In the genomic region with DNA sequence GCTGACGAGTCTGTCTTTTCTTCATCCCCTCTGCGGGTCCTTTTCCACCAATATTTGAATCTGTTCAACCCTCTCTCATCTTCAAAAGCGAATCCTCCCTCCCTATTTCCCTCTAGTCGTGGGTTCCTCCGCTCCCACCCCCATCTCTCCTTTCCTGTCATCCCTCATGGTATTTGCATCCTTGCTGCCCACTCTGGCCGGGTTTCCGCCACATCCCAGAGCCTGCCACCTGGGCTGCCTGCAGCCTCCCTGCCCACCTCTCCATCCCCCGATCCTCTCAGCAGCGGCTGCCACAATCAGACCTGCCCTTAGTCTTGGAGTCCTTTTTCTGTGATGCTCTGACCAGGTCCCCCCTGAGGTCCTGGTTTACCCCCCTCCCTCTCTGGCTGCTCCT, we compare ENCODE assay signal across 14 cellular contexts. TPM values are rescaled to one million over a fixed set of nuclear protein-coding genes. Genes with fewer than 3 reads are reported as not detected.
A peak's percentile ranks its signal among the peaks of the same experiment; 100 is the strongest.
DNase-seq lines count a peak whose midpoint lies in the region; ATAC-seq and TF ChIP-seq lines count a peak whose summit lies in the region.
"Had no signal": no experiment of that assay in that cellular context is flagged by ENCODE, and none has a peak within 500 bp of the region (broad histone marks: within the 10 kb centered on the region; RNA-seq: fewer than 3 reads in every experiment).

No MANE protein-coding gene starts in this region.

- H2AFZ ChIP-seq in SK-N-SH (ENCODE audit: low read depth) (no peak overlapping the region), neural progenitor cell (replicated peaks) (no peak overlapping the region)

- no peak overlapping the region; a peak in 1 of 4 replicates for H3K27ac ChIP-seq in SK-N-SH (ENCODE audit: low read depth in 2 of 2, low read length in 1 of 2)
- no peak overlapping the region for H3K27ac ChIP-seq in neural progenitor cell
- peak overlapping the region in 1 of 2 donors; percentile 56 for H3K27ac ChIP-seq in uterus
- no peak overlapping the region for H3K27ac ChIP-seq in SJCRH30
- H3K27ac ChIP-seq: 22Rv1 had no signal

- peaks cover 40% of the 10 kb centered on the region for H3K79me2 ChIP-seq in SK-N-SH (ENCODE audit: insufficient read depth)
- H3K79me2 ChIP-seq in neural progenitor cell (ENCODE audit: low read depth): no peaks in the 10 kb centered on the region

- CTCF ChIA-PET in SK-N-SH (lab: Yijun Ruan, JAX): interaction anchor here (1.0 to 4.8 kb wide), 4 partner anchors 8 to 159 kb away, joined by 3 to 24 read pairs (median 3); a partner anchor contains a TSS

- no peak for TF ChIP-seq CTCF in SK-N-SH (IDR thresholded peaks at IDR 0.05)
- no peak for TF ChIP-seq CTCF in HFFc6 (IDR thresholded peaks at IDR 0.05)
- no peak for TF ChIP-seq CTCF in neural progenitor cell (IDR thresholded peaks at IDR 0.05)
- TF ChIP-seq CTCF in uterus (IDR thresholded peaks at IDR 0.05): no peak

- no peaks in the 10 kb centered on the region for H3K9me3 ChIP-seq in SK-N-SH
- no peaks in the 10 kb centered on the region for H3K9me3 ChIP-seq in neural progenitor cell (ENCODE audit: low read depth)
- no peaks in the 10 kb centered on the region for H3K9me3 ChIP-seq in uterus
- no peaks in the 10 kb centered on the region for H3K9me3 ChIP-seq in SJCRH30 (replicated peaks)

- no peaks in the 10 kb centered on the region for H3K9me3 Mint-ChIP-seq in HFFc6
- no peaks in the 10 kb centered on the region for H3K9me3 Mint-ChIP-seq in dendritic cell treated with granulocyte-macrophage colony-stimulating factor and Interleukin-4, amounts not matched to agents 40 ng/mL and 50 ng/mL, for 4 days
- H3K9me3 Mint-ChIP-seq in neural progenitor cell: peaks cover 2% of the 10 kb centered on the region

- TF ChIP-seq POLR2A in uterus (IDR thresholded peaks at IDR 0.05): no peak

- H3K9ac ChIP-seq in SK-N-SH (no peak overlapping the region), neural progenitor cell (no peak overlapping the region)

- H3K27ac Mint-ChIP-seq in HFFc6: peak overlapping the region; percentile 66; the same call in 1 of the 2 replicates
- H3K27ac Mint-ChIP-seq in dendritic cell treated with granulocyte-macrophage colony-stimulating factor and Interleukin-4, amounts not matched to agents 40 ng/mL and 50 ng/mL, for 4 days: peak overlapping the region; percentile 23
- H3K27ac Mint-ChIP-seq in neural progenitor cell: peak overlapping the region; percentile 96

- no peaks in the 10 kb centered on the region for H3K9me2 ChIP-seq in SK-N-SH

- peaks cover 13 to 46% of the 10 kb centered on the region in 2 experiments for H3K36me3 ChIP-seq in SK-N-SH (replicated peaks in 1 of 2; ENCODE audit: control insufficient read depth in 1 of 2, insufficient read depth in 2 of 2, low read length in 1 of 2)
- H3K36me3 ChIP-seq in neural progenitor cell: no peaks in the 10 kb centered on the region
- H3K36me3 ChIP-seq in uterus: no peaks in the 10 kb centered on the region
- H3K36me3 ChIP-seq in SJCRH30: no peaks in the 10 kb centered on the region

- H3K27me3 Mint-ChIP-seq in HFFc6 (ENCODE audit: insufficient read depth) (peaks cover 2% of the 10 kb centered on the region; the same call in 1 of the 2 replicates), neural progenitor cell (ENCODE audit: insufficient read depth, low read depth) (peaks cover 6% of the 10 kb centered on the region)
- H3K27me3 Mint-ChIP-seq in dendritic cell treated with granulocyte-macrophage colony-stimulating factor and Interleukin-4, amounts not matched to agents 40 ng/mL and 50 ng/mL, for 4 days: no peaks in the 10 kb centered on the region

- H3K27me3 ChIP-seq in SK-N-SH (ENCODE audit: insufficient read depth) (no peaks in the 10 kb centered on the region), neural progenitor cell (no peaks in the 10 kb centered on the region), uterus (no peaks in the 10 kb centered on the region), SJCRH30 (peaks cover 5% of the 10 kb centered on the region; the same call in 1 of the 2 replicates)

- peaks cover 13% of the 10 kb centered on the region for H3F3A ChIP-seq in SK-N-SH (replicated peaks; ENCODE audit: insufficient read depth)
- H3F3A ChIP-seq in neural progenitor cell (ENCODE audit: low read depth): peaks cover 10% of the 10 kb centered on the region

- no peak overlapping the region for H3K4me3 Mint-ChIP-seq in HFFc6
- no peak overlapping the region for H3K4me3 Mint-ChIP-seq in dendritic cell treated with granulocyte-macrophage colony-stimulating factor and Interleukin-4, amounts not matched to agents 40 ng/mL and 50 ng/mL, for 4 days
- peak overlapping the region; percentile 11 for H3K4me3 Mint-ChIP-seq in neural progenitor cell

- no peak overlapping the region for H3K4me3 ChIP-seq in SK-N-SH (ENCODE audit: low read depth in 2 of 2, low read length in 1 of 2)
- no peak overlapping the region for H3K4me3 ChIP-seq in neural progenitor cell
- no peak overlapping the region for H3K4me3 ChIP-seq in uterus
- no peak overlapping the region for H3K4me3 ChIP-seq in SJCRH30

- H3K4me1 Mint-ChIP-seq in HFFc6 (ENCODE audit: low read depth) (peaks cover 34% of the 10 kb centered on the region), neural progenitor cell (peaks cover 30% of the 10 kb centered on the region)
- peaks cover 40% of the 10 kb centered on the region for H3K4me1 Mint-ChIP-seq in dendritic cell treated with granulocyte-macrophage colony-stimulating factor and Interleukin-4, amounts not matched to agents 40 ng/mL and 50 ng/mL, for 4 days (ENCODE audit: low read depth)

- TF ChIP-seq RAD21 in SK-N-SH (IDR thresholded peaks at IDR 0.05; ENCODE audit: low read length): no peak

- intact Hi-C loops in dendritic cell treated with granulocyte-macrophage colony-stimulating factor and Interleukin-4, amounts not matched to agents 40 ng/mL and 50 ng/mL, for 4 days (cut with micrococcal nuclease): no loop called here
- intact Hi-C loops in uterus (cut with DNase I; ENCODE audit: low total_unique reads): loop anchor here (10.0 kb wide), 1 partner anchor 186 kb away; no protein-coding TSS in a partner anchor

- no peak for TF ChIP-seq EP300 in SK-N-SH (IDR thresholded peaks at IDR 0.05; ENCODE audit: borderline replicate concordance in 1 of 2, low read depth in 1 of 2, low read length in 1 of 2)

- DNase-seq in SK-N-SH (no peak), HFFc6 (no peak), neural progenitor cell (ENCODE audit: low spot score) (no peak), uterus (no peak), SJCRH30 (no peak)
- DNase-seq: activated T-cell treated with anti-CD3 and anti-CD28 coated beads, Interleukin-2, amount 50 U/mL, for 1 hour; glutamatergic neuron; NCI-H1048; stimulated activated CD4-positive, alpha-beta T cell treated with anti-CD3 and anti-CD28 coated beads, Interleukin-1b, Interleukin-23, amount 100 ng/mL, for 48 hours; stimulated activated CD8-positive, alpha-beta memory T cell treated with anti-CD3 and anti-CD28 coated beads, Interleukin-4, amount 100 ng/mL, for 48 hours had no signal

- H3K4me2 ChIP-seq in SK-N-SH (no peak overlapping the region), neural progenitor cell (no peak overlapping the region)

- WGBS in SK-N-SH (ENCODE audit: low lambda C conversion rate): 97% methylated on average over 9 of the region's 9 CpGs

- H4K20me1 ChIP-seq in SK-N-SH (ENCODE audit: insufficient read depth) (no peaks in the 10 kb centered on the region; the same call in 1 of the 2 replicates), neural progenitor cell (ENCODE audit: low read depth) (no peaks in the 10 kb centered on the region)

- peaks cover 17 to 31% of the 10 kb centered on the region in 2 experiments; a peak in 3 of 4 replicates for H3K4me1 ChIP-seq in SK-N-SH (ENCODE audit: control insufficient read depth in 1 of 2, insufficient read depth in 2 of 2, low read depth in 1 of 2, low read length in 1 of 2)
- peaks cover 10% of the 10 kb centered on the region for H3K4me1 ChIP-seq in neural progenitor cell
- H3K4me1 ChIP-seq in uterus: peaks cover 5 to 7% of the 10 kb centered on the region in 2 donors
- no peaks in the 10 kb centered on the region for H3K4me1 ChIP-seq in SJCRH30

- H3K36me3 Mint-ChIP-seq in HFFc6 (ENCODE audit: low read depth): peaks cover 37% of the 10 kb centered on the region
- H3K36me3 Mint-ChIP-seq in dendritic cell treated with granulocyte-macrophage colony-stimulating factor and Interleukin-4, amounts not matched to agents 40 ng/mL and 50 ng/mL, for 4 days (ENCODE audit: low read depth): peaks cover 98% of the 10 kb centered on the region
- H3K36me3 Mint-ChIP-seq in neural progenitor cell: no peaks in the 10 kb centered on the region

- POLR2A ChIA-PET in SK-N-SH (lab: Yijun Ruan, JAX): no interaction called here

- ATAC-seq in SK-N-SH treated with all-trans-retinoic acid at 6 μM for 48 hours (no peak), GM19452 (IDR thresholded peaks at IDR 0.05; ENCODE audit: unreplicated experiment) (no peak)

TF ChIP-seq in SK-N-SH, 30 proteins besides CTCF, POLR2A, EP300 and RAD21 (continues in another document):
- 0 out of 2 replicates have a peak, but pooled peaks have one; percentile 14 for TF ChIP-seq FOXJ3 (CRISPR knock-in tag; IDR thresholded peaks at IDR 0.05)
- TF ChIP-seq, protein P1, sequence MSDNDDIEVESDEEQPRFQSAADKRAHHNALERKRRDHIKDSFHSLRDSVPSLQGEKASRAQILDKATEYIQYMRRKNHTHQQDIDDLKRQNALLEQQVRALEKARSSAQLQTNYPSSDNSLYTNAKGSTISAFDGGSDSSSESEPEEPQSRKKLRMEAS (IDR thresholded peaks at IDR 0.05; ENCODE audit: low read depth): no peak

TF ChIP-seq in SK-N-SH treated with all-trans-retinoic acid at 6 μM for 48 hours, 23 proteins besides CTCF, POLR2A, EP300 and RAD21 (continues in another document):
- TF ChIP-seq ESRRG (CRISPR knock-in tag; IDR thresholded peaks at IDR 0.05) (no peak), TOX (CRISPR knock-in tag; IDR thresholded peaks at IDR 0.05; ENCODE audit: borderline replicate concordance) (no peak)

RNA-seq across cellular contexts. Expression of a gene that starts 44.9 kb away (rescaled TPM):
- 25.7 and 26.5 TPM in 2 replicates for polyA plus RNA-seq in SK-N-SH (2012; rRNA removed)
- 10.2 and 17.2 TPM in 2 replicates for polyA plus RNA-seq in SK-N-SH (2012; cell fraction: cytosol; rRNA removed)
- 27.7 and 28.0 TPM in 2 replicates for polyA plus RNA-seq in SK-N-SH (2012; cell fraction: nucleus; rRNA removed)
- 10 to 100 TPM; 32.8 to 41.0 (median 39.6) TPM for total RNA-seq in HFFc6 (2021; fragmentation: NEBNext Ultra II Directional; extraction: Animal tissue kit (Norgen Biotek cat#: 25700))
- total RNA-seq in neural progenitor cell (ENCODE audit: low replicate concordance): 1.7 and 2.3 TPM in 2 replicates
- total RNA-seq in uterus: 10 to 100 TPM; 15.8 to 95.8 (median 16.7) TPM
- total RNA-seq in SJCRH30 (2014; rRNA removed; shearing (Covaris generic)): 0.71 and 1.6 TPM in 2 replicates

Comparison
In these comparisons a context has a peak if more than half of its experiments do, and no peak if none do; other contexts are left out.
1. H3K27ac Mint-ChIP-seq: peak in every context shown above with its lines; median percentile 96 in neural progenitor cell; 66 in HFFc6; 23 in dendritic cell treated with granulocyte-macrophage colony-stimulating factor and Interleukin-4, amounts not matched to agents 40 ng/mL and 50 ng/mL, for 4 days.